Comparison of ENCODE assay signal across 8 cellular contexts in genomic region chr6:109455502-109456282, GRCh38. TPM values are rescaled to one million over a fixed set of nuclear protein-coding genes. Genes with fewer than 3 reads are reported as not detected.
DNase-seq lines count a peak whose midpoint lies in the region; ATAC-seq and TF ChIP-seq lines count a peak whose summit lies in the region.

Gene MICAL1 (minus strand): TSS chr6:109455772. CDS start chr6:109454196, 1,576 bp downstream.

- no peaks in the 10 kb centered on the region for H4K20me1 ChIP-seq in OCI-LY7 (ENCODE audit: insufficient read depth, low read length)

- 0% methylated on average over 9 to 10 of the region's 85 CpGs for WGBS in esophagus squamous epithelium, 2 donors

- H3K4me3 Mint-ChIP-seq in CD4-positive, alpha-beta T cell = peak within 1 kb of the TSS; percentile 99
- peak within 1 kb of the TSS; percentile 93 for H3K4me3 Mint-ChIP-seq in activated T-cell treated with anti-CD3 and anti-CD28 coated beads, Interleukin-2, amount 50 U/mL, for 24 hours
- H3K4me3 Mint-ChIP-seq in naive thymus-derived CD4-positive, alpha-beta T cell = peak within 1 kb of the TSS; percentile 95 to 99 (median 97)
- H3K4me3 Mint-ChIP-seq in stimulated activated naive CD8-positive, alpha-beta T cell treated with anti-CD3 and anti-CD28 coated beads, Interleukin-15, amount 100 ng/mL, for 72 hours = peak within 1 kb of the TSS; percentile 94 to 95

- DNase-seq in CD4-positive, alpha-beta T cell = peak; percentile 45 to 77 (median 64)
- DNase-seq in OCI-LY7 (ENCODE audit: low spot score) (peak; percentile 93), esophagus squamous epithelium (lab: John Stamatoyannopoulos, UW) (peak; percentile 29)
- DNase-seq in activated T-cell treated with anti-CD3 and anti-CD28 coated beads, Interleukin-2, amount 50 U/mL, for 24 hours = peak; percentile 72
- DNase-seq in naive thymus-derived CD4-positive, alpha-beta T cell = peak; percentile 55 to 79 (median 72)
- peak; percentile 73 to 82 for DNase-seq in stimulated activated naive CD8-positive, alpha-beta T cell treated with anti-CD3 and anti-CD28 coated beads, Interleukin-15, amount 100 ng/mL, for 72 hours

- intact Hi-C loops in CD4-positive, alpha-beta T cell (cut with DNase I, micrococcal nuclease) = loop anchor here (1.0 to 10.0 kb wide), 5 partner anchors 27 to 1629 kb away; partner anchors contain the start of genes ZBTB24 (in 2 of the 2), AK9 (in 1 of the 2), CD164 (in 1 of the 2) and FIG4 (in 1 of the 2)
- intact Hi-C loops in OCI-LY7 (cut with micrococcal nuclease; ENCODE audit: unreplicated experiment) = loop anchor here (1.0 to 10.0 kb wide), 4 partner anchors 15 to 361 kb away; partner anchors contain the start of genes AK9, CEP57L1, FIG4 and PPIL6
- intact Hi-C loops in esophagus squamous epithelium (cut with DNase I) = no loop called here
- intact Hi-C loops in naive thymus-derived CD4-positive, alpha-beta T cell (cut with micrococcal nuclease) = loop anchor here (1.0 to 10.0 kb wide), 10 partner anchors 28 to 1631 kb away; partner anchors contain the start of genes CEP57L1 (in 2 of the 2), ZBTB24 (in 2 of the 2), AMD1 (in 1 of the 2) and CD164 (in 1 of the 2)

- peak within 1 kb of the TSS; percentile 91 for H3K27ac ChIP-seq in CD4-positive, alpha-beta T cell (ENCODE audit: low read depth, low read length)
- H3K27ac ChIP-seq in OCI-LY7 (ENCODE audit: low read depth, low read length, poor library complexity, severe bottlenecking) (peak within 1 kb of the TSS; percentile 99), esophagus squamous epithelium (peak within 1 kb of the TSS; percentile 72 to 92 (median 87))
- H3K27ac ChIP-seq in naive thymus-derived CD4-positive, alpha-beta T cell (ENCODE audit: low read depth, low read length) = peak within 1 kb of the TSS; percentile 94

- no peaks in the 10 kb centered on the region for H3K27me3 ChIP-seq in CD4-positive, alpha-beta T cell (ENCODE audit: control insufficient read depth, insufficient read depth, low read length)
- no peaks in the 10 kb centered on the region for H3K27me3 ChIP-seq in esophagus squamous epithelium
- H3K27me3 ChIP-seq in naive thymus-derived CD4-positive, alpha-beta T cell (ENCODE audit: control insufficient read depth in 2 of 2, insufficient read depth in 2 of 2, low read length in 2 of 2) = no peaks in the 10 kb centered on the region

- no TSS peak for BruUV-seq in OCI-LY7 (replicated peaks; lab: Mats Ljungman, UMichigan)

- H3K4me1 ChIP-seq in OCI-LY7 (ENCODE audit: insufficient read depth, low read length, poor library complexity, severe bottlenecking) (peaks cover 82% of the 10 kb centered on the region), esophagus squamous epithelium (peaks cover 31 to 61% (median 34%) of the 10 kb centered on the region in 3 donors)
- H3K4me1 ChIP-seq in naive thymus-derived CD4-positive, alpha-beta T cell (ENCODE audit: control insufficient read depth in 2 of 2, insufficient read depth in 2 of 2, low read length in 2 of 2) = peaks cover 40 to 45% of the 10 kb centered on the region in 2 donors

- H3K9me2 ChIP-seq in OCI-LY7 (ENCODE audit: insufficient read depth, low read length) = no peaks in the 10 kb centered on the region

- H3K4me1 Mint-ChIP-seq in CD4-positive, alpha-beta T cell (ENCODE audit: low read depth) = peaks cover 66% of the 10 kb centered on the region
- H3K4me1 Mint-ChIP-seq in activated T-cell treated with anti-CD3 and anti-CD28 coated beads, Interleukin-2, amount 50 U/mL, for 24 hours (ENCODE audit: low read depth) = peaks cover 66% of the 10 kb centered on the region
- peaks cover 29 to 68% (median 62%) of the 10 kb centered on the region in 7 donors for H3K4me1 Mint-ChIP-seq in naive thymus-derived CD4-positive, alpha-beta T cell
- H3K4me1 Mint-ChIP-seq in stimulated activated naive CD8-positive, alpha-beta T cell treated with anti-CD3 and anti-CD28 coated beads, Interleukin-15, amount 100 ng/mL, for 72 hours = peaks cover 76% of the 10 kb centered on the region

- H3K36me3 ChIP-seq in OCI-LY7 (ENCODE audit: insufficient read depth, low read length) (peaks cover 44% of the 10 kb centered on the region), esophagus squamous epithelium (peaks cover 0 to 10% (median 0%) of the 10 kb centered on the region in 3 donors)
- H3K36me3 ChIP-seq in naive thymus-derived CD4-positive, alpha-beta T cell (ENCODE audit: control insufficient read depth in 2 of 3, insufficient read depth in 3 of 3, low read length in 3 of 3) = peaks cover 0 to 21% (median 10%) of the 10 kb centered on the region in 3 experiments

- peaks cover 34% of the 10 kb centered on the region; the same call in 1 of the 2 replicates for H3K79me2 ChIP-seq in OCI-LY7 (ENCODE audit: insufficient read depth, low read depth, low read length)

- no peaks in the 10 kb centered on the region for H3K27me3 Mint-ChIP-seq in CD4-positive, alpha-beta T cell
- no peaks in the 10 kb centered on the region for H3K27me3 Mint-ChIP-seq in activated T-cell treated with anti-CD3 and anti-CD28 coated beads, Interleukin-2, amount 50 U/mL, for 24 hours
- no peaks in the 10 kb centered on the region for H3K27me3 Mint-ChIP-seq in naive thymus-derived CD4-positive, alpha-beta T cell
- H3K27me3 Mint-ChIP-seq in stimulated activated naive CD8-positive, alpha-beta T cell treated with anti-CD3 and anti-CD28 coated beads, Interleukin-15, amount 100 ng/mL, for 72 hours = no peaks in the 10 kb centered on the region

- H3K27ac Mint-ChIP-seq in CD4-positive, alpha-beta T cell = peak within 1 kb of the TSS; percentile 95
- H3K27ac Mint-ChIP-seq in activated T-cell treated with anti-CD3 and anti-CD28 coated beads, Interleukin-2, amount 50 U/mL, for 24 hours = peak within 1 kb of the TSS; percentile 94
- H3K27ac Mint-ChIP-seq in naive thymus-derived CD4-positive, alpha-beta T cell = peak within 1 kb of the TSS; percentile 83 to 99 (median 97)
- H3K27ac Mint-ChIP-seq in stimulated activated naive CD8-positive, alpha-beta T cell treated with anti-CD3 and anti-CD28 coated beads, Interleukin-15, amount 100 ng/mL, for 72 hours = peak within 1 kb of the TSS; percentile 96

- H2AFZ ChIP-seq in OCI-LY7 (ENCODE audit: low read length) = peak within 1 kb of the TSS; percentile 2; the same call in 1 of the 2 replicates

- H3K36me3 Mint-ChIP-seq in CD4-positive, alpha-beta T cell (ENCODE audit: low read depth) = peaks cover 28% of the 10 kb centered on the region
- peaks cover 53% of the 10 kb centered on the region for H3K36me3 Mint-ChIP-seq in activated T-cell treated with anti-CD3 and anti-CD28 coated beads, Interleukin-2, amount 50 U/mL, for 24 hours (ENCODE audit: low read depth)
- H3K36me3 Mint-ChIP-seq in naive thymus-derived CD4-positive, alpha-beta T cell = peaks cover 0 to 17% (median 0%) of the 10 kb centered on the region in 5 donors

- no peaks in the 10 kb centered on the region for H3K9me3 Mint-ChIP-seq in CD4-positive, alpha-beta T cell
- no peaks in the 10 kb centered on the region for H3K9me3 Mint-ChIP-seq in activated T-cell treated with anti-CD3 and anti-CD28 coated beads, Interleukin-2, amount 50 U/mL, for 24 hours
- no peaks in the 10 kb centered on the region for H3K9me3 Mint-ChIP-seq in naive thymus-derived CD4-positive, alpha-beta T cell
- no peaks in the 10 kb centered on the region for H3K9me3 Mint-ChIP-seq in stimulated activated naive CD8-positive, alpha-beta T cell treated with anti-CD3 and anti-CD28 coated beads, Interleukin-15, amount 100 ng/mL, for 72 hours

- CTCF ChIA-PET in CD4-positive, alpha-beta T cell (lab: Charles Lee) = interaction anchor here (0.6 to 5.8 kb wide), 6 partner anchors 8 to 73 kb away, joined by 3 to 42 read pairs (median 3); partner anchors contain the start of genes CD164, PPIL6 and SMPD2
- CTCF ChIA-PET in OCI-LY7 (lab: Charles Lee; ENCODE audit: unreplicated experiment) = interaction anchor here (1.0 to 1.1 kb wide), 2 partner anchors 24 to 73 kb away, joined by 3 read pairs; partner anchors contain the start of gene CD164
- CTCF ChIA-PET in naive thymus-derived CD4-positive, alpha-beta T cell (lab: Charles Lee) = interaction anchor here (0.5 to 1.5 kb wide), 4 partner anchors 8 to 14 kb away, joined by 3 to 4 read pairs (median 3); no protein-coding TSS in a partner anchor

- peak within 1 kb of the TSS; percentile 99 for H3K4me2 ChIP-seq in OCI-LY7 (ENCODE audit: low read length)

- peak within 1 kb of the TSS; percentile 82 for H3K4me3 ChIP-seq in OCI-LY7 (ENCODE audit: low read depth, low read length, poor library complexity, severe bottlenecking)
- peak within 1 kb of the TSS; percentile 44 to 93 (median 74) for H3K4me3 ChIP-seq in esophagus squamous epithelium
- peak within 1 kb of the TSS; percentile 81 for H3K4me3 ChIP-seq in naive thymus-derived CD4-positive, alpha-beta T cell (ENCODE audit: low read length)

- peak in 2 of 4 donors; percentile 41 to 72 for TF ChIP-seq POLR2A in esophagus squamous epithelium (IDR thresholded peaks at IDR 0.05)

- peak; percentile 58 for ATAC-seq in CD4-positive, alpha-beta T cell (ENCODE audit: poor library complexity)
- peak; percentile 72 for ATAC-seq in GM19324 (IDR thresholded peaks at IDR 0.05; ENCODE audit: low FRiP score, unreplicated experiment)
- ATAC-seq in HG03442 (IDR thresholded peaks at IDR 0.05; ENCODE audit: unreplicated experiment) = peak; percentile 46
- ATAC-seq in naive thymus-derived CD4-positive, alpha-beta T cell = peak; percentile 82
- peak; percentile 66 for ATAC-seq in stimulated activated naive CD8-positive, alpha-beta T cell treated with anti-CD3 and anti-CD28 coated beads, Interleukin-15, amount 100 ng/mL, for 72 hours

- POLR2A ChIA-PET in CD4-positive, alpha-beta T cell (lab: Charles Lee) = interaction anchor here (0.6 to 9.5 kb wide), 10 partner anchors 9 to 897 kb away, joined by 3 to 137 read pairs (median 8); partner anchors contain the start of genes CD164, PPIL6, SESN1 and SMPD2
- POLR2A ChIA-PET in OCI-LY7 (lab: Charles Lee) = interaction anchor here (1.2 to 6.4 kb wide), 7 partner anchors 9 to 73 kb away, joined by 4 to 64 read pairs (median 6); partner anchors contain the start of genes CD164, PPIL6, SMPD2 and ZBTB24
- POLR2A ChIA-PET in naive thymus-derived CD4-positive, alpha-beta T cell (lab: Charles Lee) = interaction anchor here (0.7 to 7.1 kb wide), 11 partner anchors 9 to 895 kb away, joined by 3 to 58 read pairs (median 4); partner anchors contain the start of genes CD164, FOXO3, PPIL6 and SMPD2

- H3K9me3 ChIP-seq in CD4-positive, alpha-beta T cell (ENCODE audit: control insufficient read depth, low read length) = no peaks in the 10 kb centered on the region
- H3K9me3 ChIP-seq in OCI-LY7 (ENCODE audit: low read length) = no peaks in the 10 kb centered on the region
- H3K9me3 ChIP-seq in esophagus squamous epithelium = no peaks in the 10 kb centered on the region
- H3K9me3 ChIP-seq in naive thymus-derived CD4-positive, alpha-beta T cell (ENCODE audit: control insufficient read depth in 2 of 3, low read length in 3 of 3) = no peaks in the 10 kb centered on the region

- TF ChIP-seq CTCF in CD4-positive, alpha-beta T cell (IDR thresholded peaks at IDR 0.05) = no peak
- peak; percentile 44; the same call in 1 of the 2 replicates for TF ChIP-seq CTCF in OCI-LY7 (conservative IDR thresholded peaks at IDR 0.05; ENCODE audit: low read length)
- TF ChIP-seq CTCF in esophagus squamous epithelium (IDR thresholded peaks at IDR 0.05) = peak in 4 of 6 experiments; percentile 18 to 41 (median 21)

RNA-seq across cellular contexts. Expression of gene MICAL1, which starts in this region (rescaled TPM):
- total RNA-seq in CD4-positive, alpha-beta T cell = 100 to 1,000 TPM; 106 to 107 TPM
- total RNA-seq in OCI-LY7 (2014; rRNA removed; shearing (Covaris generic)) = 69.2 and 79.5 TPM in 2 replicates
- total RNA-seq in OCI-LY7 (2022) (101 and 108 TPM in 2 replicates), esophagus squamous epithelium (10 to 100 TPM; 11.9 to 20.0 (median 12.6) TPM)
- total RNA-seq in naive thymus-derived CD4-positive, alpha-beta T cell = 100 to 1,000 TPM in 2 of 5 experiments, 10 to 100 TPM in 3; 61.4 to 125 (median 78.7) TPM
- 10 to 100 TPM; 18.3 to 22.6 TPM for polyA plus RNA-seq in naive thymus-derived CD4-positive, alpha-beta T cell

Comparison
In these comparisons a context has a peak if more than half of its experiments do, and no peak if none do; other contexts are left out.
1. Peak in every context shown above with its lines: DNase-seq, ATAC-seq, H3K4me3 ChIP-seq and H3K27ac ChIP-seq.
2. DNase-seq: peak in every context shown above with its lines; median percentile 93 in OCI-LY7; 78 in stimulated activated naive CD8-positive, alpha-beta T cell treated with anti-CD3 and anti-CD28 coated beads, Interleukin-15, amount 100 ng/mL, for 72 hours; 72 in activated T-cell treated with anti-CD3 and anti-CD28 coated beads, Interleukin-2, amount 50 U/mL, for 24 hours; 72 in naive thymus-derived CD4-positive, alpha-beta T cell; 64 in CD4-positive, alpha-beta T cell; 29 in esophagus squamous epithelium.